In genomic region chr9:93184439-93185221, GRCh38 we compare ENCODE assay signal across 8 cellular contexts. TPM values are rescaled to one million over a fixed set of nuclear protein-coding genes. Genes with fewer than 3 reads are reported as not detected.
DNase-seq lines count a peak whose midpoint lies in the region; ATAC-seq, FAIRE-seq and TF ChIP-seq lines count a peak whose summit lies in the region.

No MANE protein-coding gene starts in this region.

- no peaks in the 10 kb centered on the region for H3K4me1 ChIP-seq in keratinocyte (ENCODE audit: control insufficient read depth, extremely low read depth, insufficient read depth, low read length)
- peaks cover 44% of the 10 kb centered on the region for H3K4me1 ChIP-seq in suprapubic skin

- peaks cover 74% of the 10 kb centered on the region for H3K27me3 ChIP-seq in keratinocyte (ENCODE audit: control insufficient read depth, extremely low read depth, insufficient read depth, low read length)
- peaks cover 20% of the 10 kb centered on the region for H3K27me3 ChIP-seq in suprapubic skin

- H3K36me3 Mint-ChIP-seq in activated T-helper 17 cell treated with anti-CD3 and anti-CD28 coated beads, Interleukin-2, amount 50 U/mL, for 72 hours (ENCODE audit: low read depth): no peaks in the 10 kb centered on the region

- no peaks in the 10 kb centered on the region for H3K79me2 ChIP-seq in keratinocyte (ENCODE audit: control insufficient read depth, insufficient read depth, low read length)

- WGBS in suprapubic skin: 4% methylated on average over 9 of the region's 87 CpGs

- H3K9me1 ChIP-seq in keratinocyte (ENCODE audit: control insufficient read depth, extremely low read depth, insufficient read depth, low read length): no peaks in the 10 kb centered on the region

- no peaks in the 10 kb centered on the region for H3K36me3 ChIP-seq in keratinocyte (ENCODE audit: control insufficient read depth in 2 of 2, extremely low read depth in 1 of 2, insufficient read depth in 2 of 2, low read length in 2 of 2)
- H3K36me3 ChIP-seq in suprapubic skin: no peaks in the 10 kb centered on the region

- peak overlapping the region in 2 of 3 experiments; percentile 2 to 38 for H3K4me3 ChIP-seq in keratinocyte (ENCODE audit: control insufficient read depth in 2 of 3, extremely low read depth in 1 of 3, insufficient read depth in 2 of 3, low read depth in 1 of 3, low read length in 3 of 3)
- H3K4me3 ChIP-seq in suprapubic skin: peak overlapping the region; percentile 69

- no peaks in the 10 kb centered on the region for H3K4me1 Mint-ChIP-seq in activated T-helper 17 cell treated with anti-CD3 and anti-CD28 coated beads, Interleukin-2, amount 50 U/mL, for 72 hours

- H3K9me3 ChIP-seq in keratinocyte (ENCODE audit: control insufficient read depth, low read depth, low read length) (no peaks in the 10 kb centered on the region), suprapubic skin (no peaks in the 10 kb centered on the region)

- no peak overlapping the region for H3K27ac Mint-ChIP-seq in activated T-helper 17 cell treated with anti-CD3 and anti-CD28 coated beads, Interleukin-2, amount 50 U/mL, for 72 hours

- TF ChIP-seq POLR2A in suprapubic skin (IDR thresholded peaks at IDR 0.05): no peak

- dilution Hi-C loops in keratinocyte (cut with MboI; ENCODE audit: extremely low pct_ligation_motif_present, low sequenced_read_pairs): no loop called here

- H3K4me2 ChIP-seq in keratinocyte (ENCODE audit: control insufficient read depth, extremely low read depth, insufficient read depth, low read depth, low read length): no peak overlapping the region

- no peaks in the 10 kb centered on the region for H4K20me1 ChIP-seq in keratinocyte (ENCODE audit: control insufficient read depth, extremely low read depth, insufficient read depth, low read length)

- H3K27ac ChIP-seq in keratinocyte (ENCODE audit: control insufficient read depth, insufficient read depth, low read length): no peak overlapping the region
- H3K27ac ChIP-seq in suprapubic skin: peak overlapping the region; percentile 64

- TF ChIP-seq CTCF in keratinocyte (optimal IDR thresholded peaks at IDR 0.05 in 1 of 3, IDR thresholded peaks at IDR 0.05 in 1 of 3, conservative IDR thresholded peaks at IDR 0.05 in 1 of 3; ENCODE audit: extremely low read depth in 1 of 3, insufficient read depth in 2 of 3, low read length in 3 of 3) (no peak), suprapubic skin (IDR thresholded peaks at IDR 0.05) (no peak)

- H3K9ac ChIP-seq in keratinocyte (ENCODE audit: control insufficient read depth, extremely low read depth, insufficient read depth, low read length): no peak overlapping the region

- peak; percentile 49 for ATAC-seq in activated T-helper 17 cell treated with anti-CD3 and anti-CD28 coated beads, Interleukin-2, amount 50 U/mL, for 72 hours (replicated peaks)

- no peak overlapping the region for H2AFZ ChIP-seq in keratinocyte (ENCODE audit: control insufficient read depth, low read length)

- peak overlapping the region; percentile 34 for H3K4me3 Mint-ChIP-seq in activated T-helper 17 cell treated with anti-CD3 and anti-CD28 coated beads, Interleukin-2, amount 50 U/mL, for 72 hours

- DNase-seq in activated CD4-positive, alpha-beta T cell treated with anti-CD3 and anti-CD28 coated beads for 48 hours: peak; percentile 25
- no peak for DNase-seq in activated CD4-positive, alpha-beta T cell treated with anti-CD3 and anti-CD28 coated beads for 4 hours
- DNase-seq in keratinocyte (ENCODE audit: low read depth, low spot score): no peak
- peak in 1 of 2 donors; percentile 62 for DNase-seq in suprapubic skin (ENCODE audit: low spot score in 2 of 2)
- no peak for DNase-seq in NCI-H187 treated with DMSO at 0.1 percent for 48 hours (lab: John Stamatoyannopoulos, UW)
- DNase-seq in foreskin melanocyte: no peak
- no peak for DNase-seq in inferior parietal cortex (ENCODE audit: extremely low spot score)

- peaks cover 18% of the 10 kb centered on the region for H3K27me3 Mint-ChIP-seq in activated T-helper 17 cell treated with anti-CD3 and anti-CD28 coated beads, Interleukin-2, amount 50 U/mL, for 72 hours

- H3K9me3 Mint-ChIP-seq in activated T-helper 17 cell treated with anti-CD3 and anti-CD28 coated beads, Interleukin-2, amount 50 U/mL, for 72 hours: no peaks in the 10 kb centered on the region

- no peak for FAIRE-seq in keratinocyte (lab: Jason Lieb, UNC)

- no peak for TF ChIP-seq EP300 in suprapubic skin (IDR thresholded peaks at IDR 0.05)

RNA-seq across cellular contexts. Expression of gene WNK2, which starts 0.7 kb away (rescaled TPM):
- under 1 TPM; 0.39 to 0.93 TPM for total RNA-seq in activated T-helper 17 cell treated with anti-CD3 and anti-CD28 coated beads, Interleukin-2, amount 50 U/mL, for 72 hours
- polyA plus RNA-seq in keratinocyte: 0.05 TPM in 1 of 3 replicates, not detected in the others
- polyA plus RNA-seq in keratinocyte (2011; ENCODE audit: low read depth): 0.32 TPM
- 0.12 TPM in 1 of 2 replicates, not detected in the other for polyA plus RNA-seq in keratinocyte (2011; cell fraction: cytosol; rRNA removed)
- 0.10 and 0.49 TPM in 2 replicates for polyA plus RNA-seq in keratinocyte (2011; cell fraction: nucleus; rRNA removed)
- polyA plus RNA-seq in keratinocyte (2012; ENCODE audit: low replicate concordance): 0.10 TPM in 1 of 2 replicates, not detected in the other
- 0.20 TPM in 1 of 3 replicates, not detected in the others for polyA minus RNA-seq in keratinocyte
- polyA minus RNA-seq in keratinocyte (2011; cell fraction: cytosol; rRNA and poly(A)+ RNA removed): not detected
- 0.84 TPM in 1 of 2 replicates, not detected in the other for polyA minus RNA-seq in keratinocyte (2011; cell fraction: nucleus; rRNA and poly(A)+ RNA removed)
- 10 to 100 TPM; 39.5 to 93.7 (median 45.3) TPM for total RNA-seq in suprapubic skin

RNA-seq across cellular contexts. Expression of gene NINJ1, which starts 50.6 kb away (rescaled TPM):
- total RNA-seq in activated T-helper 17 cell treated with anti-CD3 and anti-CD28 coated beads, Interleukin-2, amount 50 U/mL, for 72 hours: 100 to 1,000 TPM in 1 of 2 donors, 10 to 100 TPM in 1; 56.0 to 197 TPM
- polyA plus RNA-seq in keratinocyte: 7.4 to 16.5 TPM (median 7.7 TPM) in 3 replicates
- polyA plus RNA-seq in keratinocyte (2011; ENCODE audit: low read depth): 4.7 TPM
- polyA plus RNA-seq in keratinocyte (2011; cell fraction: cytosol; rRNA removed): 13.2 and 23.7 TPM in 2 replicates
- 6.6 and 10.2 TPM in 2 replicates for polyA plus RNA-seq in keratinocyte (2011; cell fraction: nucleus; rRNA removed)
- polyA plus RNA-seq in keratinocyte (2012; ENCODE audit: low replicate concordance): 15.1 and 22.9 TPM in 2 replicates
- polyA minus RNA-seq in keratinocyte: 6.7 to 25.6 TPM (median 13.6 TPM) in 3 replicates
- 17.1 TPM for polyA minus RNA-seq in keratinocyte (2011; cell fraction: cytosol; rRNA and poly(A)+ RNA removed)
- 3.6 and 5.2 TPM in 2 replicates for polyA minus RNA-seq in keratinocyte (2011; cell fraction: nucleus; rRNA and poly(A)+ RNA removed)
- 100 to 1,000 TPM in 3 of 4 donors, 10 to 100 TPM in 1; 88.3 to 158 (median 113) TPM for total RNA-seq in suprapubic skin

Comparison
In these comparisons a context has a peak if more than half of its experiments do, and no peak if none do; other contexts are left out.
1. RNA of gene WNK2, which starts 0.7 kb away (total RNA-seq): 39.5 to 93.7 TPM in suprapubic skin; 0.39 to 0.93 TPM in activated T-helper 17 cell treated with anti-CD3 and anti-CD28 coated beads, Interleukin-2, amount 50 U/mL, for 72 hours; every median in the first group is over 10 times any median in the second.